In the genomic region with DNA sequence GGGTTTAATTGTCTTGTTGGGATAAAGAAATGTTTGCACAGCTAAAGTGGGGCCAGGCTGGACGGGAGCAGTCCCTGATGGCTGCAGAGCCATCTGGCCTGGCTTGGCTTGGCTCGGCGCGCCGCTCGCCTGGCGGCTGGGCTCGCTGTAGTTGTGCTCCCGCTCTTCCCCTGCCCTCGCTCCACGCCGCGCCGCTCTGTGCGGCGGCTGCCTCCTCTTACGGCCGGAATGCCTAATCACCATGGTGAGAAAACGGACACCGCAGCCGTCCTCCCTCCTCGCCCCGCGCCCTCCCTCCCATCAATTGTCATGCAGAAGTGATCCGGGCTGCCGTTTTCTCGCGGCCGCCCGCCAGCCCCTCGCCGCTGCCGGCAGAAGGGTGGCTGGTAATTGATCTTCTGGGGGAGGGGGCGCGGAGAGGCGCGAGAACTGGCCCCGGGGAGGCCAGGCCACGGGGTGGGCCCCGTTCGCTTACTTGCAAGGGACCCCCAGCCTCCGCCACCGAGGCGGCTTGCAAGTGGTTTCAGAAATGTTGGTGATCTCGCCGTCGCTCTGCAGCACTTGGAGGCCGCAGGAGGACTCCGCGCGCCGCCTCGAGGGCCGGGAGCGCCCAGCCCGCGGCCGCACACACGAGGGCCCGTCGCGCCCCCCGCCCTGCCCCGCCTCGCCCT, we compare ENCODE assay signal across 1 cellular context.
TF ChIP-seq lines count a peak whose summit lies in the region.

No MANE protein-coding gene starts in this region.

TF ChIP-seq in IMR-90, 13 proteins besides CTCF, POLR2A, EP300 and RAD21 (continued from another document):
- no peak for TF ChIP-seq MAZ (IDR thresholded peaks at IDR 0.05; ENCODE audit: borderline replicate concordance, low read depth, low read length)
- TF ChIP-seq RCOR1 (IDR thresholded peaks at IDR 0.05; ENCODE audit: insufficient replicate concordance, low read length): no peak
- no peak for TF ChIP-seq USF2 (IDR thresholded peaks at IDR 0.05; ENCODE audit: low read depth, low read length)
- no peak for TF ChIP-seq MXI1 (IDR thresholded peaks at IDR 0.05; ENCODE audit: borderline replicate concordance, low read depth, low read length)
- no peak for TF ChIP-seq RFX5 (IDR thresholded peaks at IDR 0.05; ENCODE audit: low read depth, low read length)
- TF ChIP-seq CHD1 (IDR thresholded peaks at IDR 0.05; ENCODE audit: low read depth, low read length): no peak
- no peak for TF ChIP-seq MAFK (IDR thresholded peaks at IDR 0.05; ENCODE audit: low read depth, low read length)
- TF ChIP-seq NFE2L2 (IDR thresholded peaks at IDR 0.05; ENCODE audit: low read depth, low read length): no peak
- no peak for TF ChIP-seq CEBPB (IDR thresholded peaks at IDR 0.05; ENCODE audit: low read depth, low read length)
